In genomic region chr10:86945361-86946214, GRCh38 we compare ENCODE assay signal across 9 cellular contexts. TPM values are rescaled to one million over a fixed set of nuclear protein-coding genes. Genes with fewer than 3 reads are reported as not detected.
DNase-seq lines count a peak whose midpoint lies in the region; ATAC-seq and TF ChIP-seq lines count a peak whose summit lies in the region.
"Had no signal": no experiment of that assay in that cellular context is flagged by ENCODE, and none has a peak within 500 bp of the region (broad histone marks: within the 10 kb centered on the region; RNA-seq: fewer than 3 reads in every experiment).

No MANE protein-coding gene starts in this region.

- no peak for DNase-seq in HCT116 (ENCODE audit: low read depth, low spot score)
- no peak for DNase-seq in adipocyte (ENCODE audit: low read depth)
- peak; percentile 60 to 85 (median 74) for DNase-seq in right cardiac atrium
- DNase-seq in GM20000 (ENCODE audit: low spot score) = no peak
- DNase-seq: amniotic stem cell had no signal

- RAD21 ChIA-PET in HCT116 (lab: Charles Lee; ENCODE audit: low non-redundant PET in 1 of 2, low total read pairs in 2 of 2, uncharacterized antibody in 2 of 2, unreplicated experiment in 2 of 2) = interaction anchor here (0.9 to 1.5 kb wide), 3 partner anchors 14 to 21 kb away, joined by 3 to 5 read pairs (median 4); no protein-coding TSS in a partner anchor

- H3K4me3 ChIP-seq in HCT116 (replicated peaks in 1 of 2; ENCODE audit: low read depth in 1 of 2, low read length in 2 of 2) (no peak overlapping the region), adipocyte (ENCODE audit: low read length) (peak overlapping the region; percentile 5), right cardiac atrium (ENCODE audit: low read length) (no peak overlapping the region), subcutaneous abdominal adipose tissue (ENCODE audit: low read depth in 1 of 5, low read length in 5 of 5) (peak overlapping the region in 1 of 5 donors; percentile 4)
- H3K4me3 ChIP-seq: SK-N-MC had no signal

- no peak overlapping the region for H3K4me2 ChIP-seq in HCT116 (ENCODE audit: low read length)

- intact Hi-C loops in HCT116 (cut with micrococcal nuclease) = no loop called here
- intact Hi-C loops in right cardiac atrium (cut with DNase I) = no loop called here

- peak; percentile 86 for ATAC-seq in HCT116
- peak; percentile 22 to 29 for ATAC-seq in right cardiac atrium
- ATAC-seq in HG03108 (IDR thresholded peaks at IDR 0.05; ENCODE audit: unreplicated experiment) = no peak
- no peak for ATAC-seq in HG02970 (IDR thresholded peaks at IDR 0.05; ENCODE audit: low FRiP score, unreplicated experiment)

- peak; percentile 68 for TF ChIP-seq RAD21 in HCT116 (IDR thresholded peaks at IDR 0.05; ENCODE audit: low read depth)

- H3K79me2 ChIP-seq in HCT116 (ENCODE audit: insufficient read depth, low read length) = no peaks in the 10 kb centered on the region

- H2AFZ ChIP-seq in HCT116 (ENCODE audit: low read depth, low read length, poor library complexity, severe bottlenecking) = no peak overlapping the region

- peak; percentile 39 to 54 (median 45); a peak in 4 of 6 replicates for TF ChIP-seq CTCF in HCT116 (IDR thresholded peaks at IDR 0.05 in 2 of 3, conservative IDR thresholded peaks at IDR 0.05 in 1 of 3; ENCODE audit: borderline replicate concordance in 1 of 3, insufficient read depth in 1 of 3, low read depth in 2 of 3, low read length in 2 of 3)
- TF ChIP-seq CTCF in GM20000 (IDR thresholded peaks at IDR 0.05; ENCODE audit: extremely low read depth, missing control alignments) = no peak

- no peak for TF ChIP-seq POLR2A in HCT116 (IDR thresholded peaks at IDR 0.05; ENCODE audit: borderline replicate concordance, extremely low read depth, insufficient read depth, insufficient read length)

- H3K4me1 ChIP-seq in HCT116 (ENCODE audit: control insufficient read depth in 1 of 2, insufficient read depth in 2 of 2, low read length in 2 of 2) (peaks cover 0 to 17% of the 10 kb centered on the region in 2 experiments; a peak in 2 of 4 replicates), adipocyte (ENCODE audit: control insufficient read depth, insufficient read depth, low read length) (peaks cover 22% of the 10 kb centered on the region), right cardiac atrium (ENCODE audit: control insufficient read depth, insufficient read depth, low read length) (no peaks in the 10 kb centered on the region), subcutaneous abdominal adipose tissue (ENCODE audit: control insufficient read depth in 5 of 5, insufficient read depth in 5 of 5, low read length in 5 of 5) (peaks cover 12 to 59% (median 52%) of the 10 kb centered on the region in 5 donors)

- H3K27ac ChIP-seq in HCT116 (ENCODE audit: low read depth, low read length) = no peak overlapping the region
- H3K27ac ChIP-seq in right cardiac atrium (ENCODE audit: low read length) = no peak overlapping the region
- peak overlapping the region; percentile 75 for H3K27ac ChIP-seq in subcutaneous abdominal adipose tissue (ENCODE audit: low read depth, low read length)
- H3K27ac ChIP-seq: SK-N-MC had no signal

- no peaks in the 10 kb centered on the region for H3K9me3 ChIP-seq in HCT116 (ENCODE audit: control insufficient read depth in 1 of 2, insufficient read depth in 1 of 2, low read depth in 1 of 2, low read length in 2 of 2)
- no peaks in the 10 kb centered on the region for H3K9me3 ChIP-seq in adipocyte (ENCODE audit: control insufficient read depth, low read length)
- no peaks in the 10 kb centered on the region for H3K9me3 ChIP-seq in right cardiac atrium (ENCODE audit: control insufficient read depth, low read length)
- H3K9me3 ChIP-seq in subcutaneous abdominal adipose tissue (ENCODE audit: control insufficient read depth in 5 of 5, low read length in 5 of 5) = no peaks in the 10 kb centered on the region

- H3K36me3 ChIP-seq in HCT116 (ENCODE audit: control insufficient read depth in 1 of 2, insufficient read depth in 2 of 2, low read length in 2 of 2) (no peaks in the 10 kb centered on the region), adipocyte (ENCODE audit: control insufficient read depth, insufficient read depth, low read length, severe bottlenecking) (no peaks in the 10 kb centered on the region), subcutaneous abdominal adipose tissue (ENCODE audit: control insufficient read depth in 5 of 5, insufficient read depth in 5 of 5, low read length in 5 of 5) (peaks cover 0 to 49% (median 34%) of the 10 kb centered on the region in 5 donors)

- CTCF ChIA-PET in HCT116 (lab: Charles Lee) = interaction anchor here (1.5 to 2.3 kb wide), 2 partner anchors 13 to 15 kb away, joined by 8 to 10 read pairs; partner anchors contain the start of gene SNCG

- H3K9ac ChIP-seq in HCT116 (ENCODE audit: low read length) = no peak overlapping the region
- H3K9ac ChIP-seq in adipocyte (ENCODE audit: low read length) = peak overlapping the region; percentile 53
- H3K9ac ChIP-seq in subcutaneous abdominal adipose tissue (ENCODE audit: low read length in 5 of 5) = peak overlapping the region in 2 of 5 donors; percentile 22 to 41

- no TSS peak for BruUV-seq in HCT116 (replicated peaks; lab: Mats Ljungman, UMichigan)

- no peaks in the 10 kb centered on the region for H3K9me2 ChIP-seq in HCT116 (ENCODE audit: insufficient read depth)

- WGBS in right cardiac atrium = 56% methylated on average over 18 of the region's 18 CpGs

- H3K27me3 ChIP-seq in HCT116 (ENCODE audit: insufficient read depth, low read length) (no peaks in the 10 kb centered on the region), adipocyte (replicated peaks; ENCODE audit: control insufficient read depth, insufficient read depth, low read length) (no peaks in the 10 kb centered on the region), right cardiac atrium (ENCODE audit: control insufficient read depth, insufficient read depth) (no peaks in the 10 kb centered on the region), subcutaneous abdominal adipose tissue (ENCODE audit: control insufficient read depth in 5 of 5, insufficient read depth in 4 of 5, low read length in 5 of 5) (no peaks in the 10 kb centered on the region)

- POLR2A ChIA-PET in HCT116 (lab: Charles Lee) = interaction anchor here (0.6 kb wide), 1 partner anchor 516 kb away, joined by 3 read pairs; no protein-coding TSS in a partner anchor

- H4K20me1 ChIP-seq in HCT116 (ENCODE audit: insufficient read depth) = no peaks in the 10 kb centered on the region

TF ChIP-seq in HCT116, 20 proteins besides CTCF, POLR2A, EP300 and RAD21:
- no peak for TF ChIP-seq EZH2 (IDR thresholded peaks at IDR 0.05)
- no peak for TF ChIP-seq ZNF274 (IDR thresholded peaks at IDR 0.05; ENCODE audit: low read depth, low read length)
- no peak for TF ChIP-seq CBX3 (IDR thresholded peaks at IDR 0.05; ENCODE audit: low read depth)
- TF ChIP-seq REST (IDR thresholded peaks at IDR 0.05; ENCODE audit: low read depth) = no peak
- TF ChIP-seq SIN3A (IDR thresholded peaks at IDR 0.05; ENCODE audit: low read depth) = no peak
- no peak for TF ChIP-seq CEBPB (IDR thresholded peaks at IDR 0.05; ENCODE audit: low read depth)
- no peak for TF ChIP-seq SP1 (IDR thresholded peaks at IDR 0.05; ENCODE audit: low read depth)
- TF ChIP-seq EGR1 (IDR thresholded peaks at IDR 0.05; ENCODE audit: low read depth) = no peak
- TF ChIP-seq MAX (IDR thresholded peaks at IDR 0.05) = no peak
- TF ChIP-seq YY1 (IDR thresholded peaks at IDR 0.05; ENCODE audit: extremely low read depth, insufficient replicate concordance, low read depth, low read length) = no peak

RNA-seq across cellular contexts. Expression of gene MMRN2, which starts 11.8 kb away (rescaled TPM):
- total RNA-seq in HCT116 (2021; ENCODE audit: unreplicated experiment) = 8.3 TPM
- 16.8 and 19.6 TPM in 2 replicates for polyA plus RNA-seq in HCT116 (2012)
- total RNA-seq in right cardiac atrium = 10 to 100 TPM; 32.4 to 65.5 (median 42.5) TPM
- polyA plus RNA-seq in right cardiac atrium = 19.8 TPM

RNA-seq across cellular contexts. Expression of gene SNCG, which starts 12.8 kb away (rescaled TPM):
- total RNA-seq in HCT116 (2021; ENCODE audit: unreplicated experiment) (61.1 TPM), right cardiac atrium (10 to 100 TPM; 10.8 to 22.0 (median 15.6) TPM)
- polyA plus RNA-seq in HCT116 (2012) = 120 and 159 TPM in 2 replicates
- polyA plus RNA-seq in right cardiac atrium = 30.2 TPM

RNA-seq across cellular contexts. Expression of gene ADIRF, which starts 22.7 kb away (rescaled TPM):
- total RNA-seq in HCT116 (2021; ENCODE audit: unreplicated experiment) = 448 TPM
- 582 and 667 TPM in 2 replicates for polyA plus RNA-seq in HCT116 (2012)
- 100 to 1,000 TPM in 1 of 4 donors, 10 to 100 TPM in 3; 69.0 to 122 (median 75.7) TPM for total RNA-seq in right cardiac atrium
- polyA plus RNA-seq in right cardiac atrium = 215 TPM

Comparison
In these comparisons a context has a peak if more than half of its experiments do, and no peak if none do; other contexts are left out.
1. ATAC-seq: peak in HCT116 (single experiment) and right cardiac atrium (2 of 2); none in HG03108 (single experiment) and HG02970 (single experiment).
2. DNase-seq: peak in right cardiac atrium (3 of 3); none in HCT116 (single experiment), adipocyte (single experiment) and GM20000 (single experiment).